ENCODE assay signal across 6 cellular contexts in the genomic region with DNA sequence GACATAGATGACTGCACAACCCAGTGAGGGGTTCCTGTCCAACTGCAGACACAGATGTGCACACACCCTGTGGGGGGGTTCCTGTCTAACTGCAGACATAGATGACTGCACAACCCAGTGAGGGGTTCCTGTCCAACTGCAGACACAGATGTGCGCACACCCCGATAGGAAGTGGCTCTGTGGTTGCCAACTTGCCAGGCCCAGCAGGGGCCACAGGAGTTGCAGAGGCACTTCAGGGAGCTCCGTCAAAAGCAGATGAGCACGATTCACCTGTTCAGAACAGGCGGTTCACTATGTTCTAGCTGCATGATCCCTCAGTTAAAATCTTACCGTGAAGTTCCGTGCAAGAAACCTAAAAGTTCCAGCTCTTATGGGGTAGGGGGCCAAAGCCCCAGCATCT. TPM values are rescaled to one million over a fixed set of nuclear protein-coding genes. Genes with fewer than 3 reads are reported as not detected.
"Had no signal": no experiment of that assay in that cellular context is flagged by ENCODE, and none has a peak within 500 bp of the region (broad histone marks: within the 10 kb centered on the region; RNA-seq: fewer than 3 reads in every experiment).

No MANE protein-coding gene starts in this region.

RNA-seq across cellular contexts. Expression of gene FRMD1, which starts 1.6 kb away (rescaled TPM):
- total RNA-seq: GM23248, H1, H4, H7, H9, HFFc6 had no signal
- polyA plus RNA-seq: GM23248 had no signal
